In the genomic region with DNA sequence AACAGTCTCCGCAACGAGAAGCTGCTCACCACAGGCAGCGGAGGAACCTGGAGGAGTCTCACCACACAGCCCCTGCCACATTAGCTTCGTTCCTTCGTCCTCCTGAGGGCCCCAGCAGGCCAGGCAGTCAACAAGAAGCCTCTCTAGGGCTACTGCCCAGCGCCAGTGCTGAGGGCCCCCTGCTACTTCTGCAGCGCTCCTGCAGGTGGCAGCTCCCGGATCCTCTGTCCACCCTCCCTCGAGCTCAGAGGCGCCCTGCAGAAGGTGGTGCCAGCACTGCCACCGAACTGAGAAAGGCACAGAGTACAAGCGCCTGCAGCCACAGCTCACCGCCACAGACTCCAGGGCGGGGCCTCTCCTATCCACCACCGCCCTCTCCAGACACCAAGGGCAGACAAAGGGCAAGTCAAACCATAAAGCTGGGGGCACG, we compare ENCODE assay signal across 9 cellular contexts.
DNase-seq lines count a peak whose midpoint lies in the region; ATAC-seq and TF ChIP-seq lines count a peak whose summit lies in the region.
"Had no signal": no experiment of that assay in that cellular context is flagged by ENCODE, and none has a peak within 500 bp of the region (broad histone marks: within the 10 kb centered on the region; RNA-seq: fewer than 3 reads in every experiment).

No MANE protein-coding gene starts in this region.

- no peaks in the 10 kb centered on the region for H3K9me3 ChIP-seq in HEK293 (ENCODE audit: control insufficient read depth, insufficient read depth, low read depth, low read length)
- no peaks in the 10 kb centered on the region for H3K9me3 ChIP-seq in WERI-Rb-1 (ENCODE audit: severe bottlenecking)

- peaks cover 16% of the 10 kb centered on the region for H3K36me3 Mint-ChIP-seq in activated naive CD4-positive, alpha-beta T cell treated with anti-CD3 and anti-CD28 coated beads, Interleukin-2, amount 50 U/mL, for 24 hours

- no peaks in the 10 kb centered on the region for H3K9me3 Mint-ChIP-seq in activated naive CD4-positive, alpha-beta T cell treated with anti-CD3 and anti-CD28 coated beads, Interleukin-2, amount 50 U/mL, for 24 hours

- no peak for ATAC-seq in HG03045 (IDR thresholded peaks at IDR 0.05; ENCODE audit: unreplicated experiment)
- ATAC-seq in GM21529 (IDR thresholded peaks at IDR 0.05; ENCODE audit: unreplicated experiment): no peak

- H3K27ac ChIP-seq in HEK293 (ENCODE audit: extremely low read depth, low read depth, low read length) (no peak overlapping the region), WERI-Rb-1 (no peak overlapping the region)
- H3K27ac ChIP-seq: epithelial cell of prostate had no signal

- peak overlapping the region; percentile 66 for H3K4me3 Mint-ChIP-seq in activated naive CD4-positive, alpha-beta T cell treated with anti-CD3 and anti-CD28 coated beads, Interleukin-2, amount 50 U/mL, for 24 hours

- H3K27ac Mint-ChIP-seq in activated naive CD4-positive, alpha-beta T cell treated with anti-CD3 and anti-CD28 coated beads, Interleukin-2, amount 50 U/mL, for 24 hours: peak overlapping the region; percentile 92

- H3K27me3 Mint-ChIP-seq in activated naive CD4-positive, alpha-beta T cell treated with anti-CD3 and anti-CD28 coated beads, Interleukin-2, amount 50 U/mL, for 24 hours: no peaks in the 10 kb centered on the region

- POLR2A ChIA-PET in HEK293 (lab: Yijun Ruan, JAX): no interaction called here

- H3K4me3 ChIP-seq in HEK293 (ENCODE audit: low read depth, low read length) (no peak overlapping the region), WERI-Rb-1 (ENCODE audit: low read depth, low read length) (no peak overlapping the region)

- TF ChIP-seq CTCF in HEK293 (tag by site-specific recombination; IDR thresholded peaks at IDR 0.05) (no peak), WERI-Rb-1 (IDR thresholded peaks at IDR 0.05; ENCODE audit: low read depth, low read length) (peak; percentile 34)

- DNase-seq in WERI-Rb-1 (no peak), DMS79 treated with DMSO at 0.1 percent for 48 hours (lab: John Stamatoyannopoulos, UW) (no peak), HuH-7.5 (ENCODE audit: low spot score) (no peak)
- DNase-seq in stimulated activated CD4-positive, alpha-beta T cell treated with anti-CD3 and anti-CD28 coated beads, Interleukin-4, amount 100 ng/mL, for 24 hours: peak; percentile 71

- peaks cover 0 to 52% of the 10 kb centered on the region in 2 experiments; a peak in 1 of 3 replicates for H3K36me3 ChIP-seq in HEK293 (ENCODE audit: control insufficient read depth in 2 of 2, insufficient read depth in 1 of 2, low read length in 2 of 2)
- H3K36me3 ChIP-seq in WERI-Rb-1: no peaks in the 10 kb centered on the region; the same call in 1 of the 2 replicates

- H3K4me1 ChIP-seq in HEK293 (ENCODE audit: control insufficient read depth, insufficient read depth, low read length): peaks cover 3% of the 10 kb centered on the region; the same call in 1 of the 2 replicates

- no peaks in the 10 kb centered on the region for H3K27me3 ChIP-seq in WERI-Rb-1 (ENCODE audit: insufficient read depth, low read depth, severe bottlenecking)

- H3K4me1 Mint-ChIP-seq in activated naive CD4-positive, alpha-beta T cell treated with anti-CD3 and anti-CD28 coated beads, Interleukin-2, amount 50 U/mL, for 24 hours: peaks cover 93% of the 10 kb centered on the region

- CTCF ChIA-PET in HEK293 (lab: Yijun Ruan, JAX): interaction anchor here (1.3 kb wide), 1 partner anchor 137 kb away, joined by 4 read pairs; no protein-coding TSS in a partner anchor

TF ChIP-seq in HEK293, 187 proteins besides CTCF, POLR2A, EP300 and RAD21:
- TF ChIP-seq KLF1 (tag by site-specific recombination; IDR thresholded peaks at IDR 0.05) (peak; percentile 72), ZNF792 (tag by site-specific recombination; IDR thresholded peaks at IDR 0.05) (no peak), ZSCAN18 (tag by site-specific recombination; IDR thresholded peaks at IDR 0.05) (no peak)
